Comparison of ENCODE assay signal across 8 cellular contexts in genomic region chr15:64897345-64897985, GRCh38. TPM values are rescaled to one million over a fixed set of nuclear protein-coding genes. Genes with fewer than 3 reads are reported as not detected.
A peak's percentile ranks its signal among the peaks of the same experiment; 100 is the strongest.
DNase-seq lines count a peak whose midpoint lies in the region; ATAC-seq lines count a peak whose summit lies in the region.

No MANE protein-coding gene starts in this region.

- no peak overlapping the region for H3K4me3 ChIP-seq in right cardiac atrium (ENCODE audit: low read length)

- H3K27me3 Mint-ChIP-seq in IgD-negative memory B cell = no peaks in the 10 kb centered on the region
- H3K27me3 Mint-ChIP-seq in activated naive CD8-positive, alpha-beta T cell = no peaks in the 10 kb centered on the region

- H3K4me1 ChIP-seq in right cardiac atrium (ENCODE audit: control insufficient read depth, insufficient read depth, low read length) = peaks cover 19% of the 10 kb centered on the region

- peak overlapping the region; percentile 95 for H3K27ac ChIP-seq in right cardiac atrium (ENCODE audit: low read length)

- peaks cover 0 to 3% (median 3%) of the 10 kb centered on the region in 3 donors for H3K9me3 Mint-ChIP-seq in IgD-negative memory B cell
- H3K9me3 Mint-ChIP-seq in activated naive CD8-positive, alpha-beta T cell (ENCODE audit: low read depth) = no peaks in the 10 kb centered on the region
- peaks cover 5% of the 10 kb centered on the region for H3K9me3 Mint-ChIP-seq in stimulated activated effector memory CD8-positive, alpha-beta T cell treated with anti-CD3 and anti-CD28 coated beads, Interleukin-12 subunit alpha, Interleukin-12 subunit beta, amount 100 ng/mL, for 72 hours

- DNase-seq in right cardiac atrium = peak; percentile 88
- DNase-seq in stimulated activated effector memory CD8-positive, alpha-beta T cell treated with anti-CD3 and anti-CD28 coated beads, Interleukin-12 subunit alpha, Interleukin-12 subunit beta, amount 100 ng/mL, for 72 hours (ENCODE audit: low spot score in 2 of 2) = no peak
- DNase-seq in activated CD4-positive, alpha-beta T cell treated with anti-CD3 and anti-CD28 coated beads for 4 hours = no peak

- H3K36me3 Mint-ChIP-seq in IgD-negative memory B cell = peaks cover 2% of the 10 kb centered on the region
- peaks cover 2% of the 10 kb centered on the region for H3K36me3 Mint-ChIP-seq in activated naive CD8-positive, alpha-beta T cell
- peaks cover 23% of the 10 kb centered on the region for H3K36me3 Mint-ChIP-seq in stimulated activated effector memory CD8-positive, alpha-beta T cell treated with anti-CD3 and anti-CD28 coated beads, Interleukin-12 subunit alpha, Interleukin-12 subunit beta, amount 100 ng/mL, for 72 hours

- H3K4me3 Mint-ChIP-seq in IgD-negative memory B cell = peak overlapping the region in 1 of 4 donors; percentile 6
- no peak overlapping the region for H3K4me3 Mint-ChIP-seq in activated naive CD8-positive, alpha-beta T cell
- H3K4me3 Mint-ChIP-seq in stimulated activated effector memory CD8-positive, alpha-beta T cell treated with anti-CD3 and anti-CD28 coated beads, Interleukin-12 subunit alpha, Interleukin-12 subunit beta, amount 100 ng/mL, for 72 hours = no peak overlapping the region

- peaks cover 37 to 46% (median 43%) of the 10 kb centered on the region in 3 donors for H3K4me1 Mint-ChIP-seq in IgD-negative memory B cell
- peaks cover 51% of the 10 kb centered on the region for H3K4me1 Mint-ChIP-seq in activated naive CD8-positive, alpha-beta T cell (ENCODE audit: low read depth)
- H3K4me1 Mint-ChIP-seq in stimulated activated effector memory CD8-positive, alpha-beta T cell treated with anti-CD3 and anti-CD28 coated beads, Interleukin-12 subunit alpha, Interleukin-12 subunit beta, amount 100 ng/mL, for 72 hours = peaks cover 66% of the 10 kb centered on the region

- no peaks in the 10 kb centered on the region for H3K27me3 ChIP-seq in right cardiac atrium (ENCODE audit: control insufficient read depth, insufficient read depth)

- H3K27ac Mint-ChIP-seq in IgD-negative memory B cell = peak overlapping the region; percentile 6 to 60 (median 47)
- H3K27ac Mint-ChIP-seq in activated naive CD8-positive, alpha-beta T cell = peak overlapping the region; percentile 98
- peak overlapping the region; percentile 99 for H3K27ac Mint-ChIP-seq in stimulated activated effector memory CD8-positive, alpha-beta T cell treated with anti-CD3 and anti-CD28 coated beads, Interleukin-12 subunit alpha, Interleukin-12 subunit beta, amount 100 ng/mL, for 72 hours

- intact Hi-C loops in right cardiac atrium (cut with DNase I) = loop anchor here (5.0 to 10.0 kb wide), 2 partner anchors 53 to 55 kb away; partner anchors contain the start of gene PLEKHO2 (in 4 of the 4)

- WGBS in right cardiac atrium = 11% methylated on average over 6 of the region's 6 CpGs

- no peaks in the 10 kb centered on the region for H3K9me3 ChIP-seq in right cardiac atrium (ENCODE audit: control insufficient read depth, low read length)

- ATAC-seq in right cardiac atrium (peak; percentile 67 to 77), GM18517 (IDR thresholded peaks at IDR 0.05; ENCODE audit: unreplicated experiment) (no peak), GM18873 (IDR thresholded peaks at IDR 0.05; ENCODE audit: low FRiP score, unreplicated experiment) (no peak)
- ATAC-seq in stimulated activated effector memory CD8-positive, alpha-beta T cell treated with anti-CD3 and anti-CD28 coated beads, Interleukin-12 subunit alpha, Interleukin-12 subunit beta, amount 100 ng/mL, for 72 hours = no peak
- no peak for ATAC-seq in activated CD4-positive, CD25-positive, alpha-beta regulatory T cell treated with anti-CD3 and anti-CD28 coated beads, Interleukin-2, amount 50 U/mL, for 24 hours

RNA-seq across cellular contexts. Expression of gene ANKDD1A, which starts 14.2 kb away (rescaled TPM):
- polyA plus RNA-seq in IgD-negative memory B cell = 3.4 TPM
- total RNA-seq in right cardiac atrium = 1 to 10 TPM; 3.0 to 6.0 (median 3.8) TPM
- 2.1 TPM for polyA plus RNA-seq in right cardiac atrium

RNA-seq across cellular contexts. Expression of gene PLEKHO2, which starts 55.8 kb away (rescaled TPM):
- 45.1 TPM for polyA plus RNA-seq in IgD-negative memory B cell
- 10 to 100 TPM; 11.6 to 22.3 (median 13.8) TPM for total RNA-seq in right cardiac atrium
- 11.7 TPM for polyA plus RNA-seq in right cardiac atrium

Comparison
In these comparisons a context has a peak if more than half of its experiments do, and no peak if none do; other contexts are left out.
1. H3K27ac Mint-ChIP-seq: peak in every context shown above with its lines; median percentile 99 in stimulated activated effector memory CD8-positive, alpha-beta T cell treated with anti-CD3 and anti-CD28 coated beads, Interleukin-12 subunit alpha, Interleukin-12 subunit beta, amount 100 ng/mL, for 72 hours; 98 in activated naive CD8-positive, alpha-beta T cell; 47 in IgD-negative memory B cell.
2. ATAC-seq: peak in right cardiac atrium (2 of 2); none in stimulated activated effector memory CD8-positive, alpha-beta T cell treated with anti-CD3 and anti-CD28 coated beads, Interleukin-12 subunit alpha, Interleukin-12 subunit beta, amount 100 ng/mL, for 72 hours (single experiment), activated CD4-positive, CD25-positive, alpha-beta regulatory T cell treated with anti-CD3 and anti-CD28 coated beads, Interleukin-2, amount 50 U/mL, for 24 hours (0 of 2), GM18517 (single experiment) and GM18873 (single experiment).
3. DNase-seq: peak in right cardiac atrium (3 of 3); none in stimulated activated effector memory CD8-positive, alpha-beta T cell treated with anti-CD3 and anti-CD28 coated beads, Interleukin-12 subunit alpha, Interleukin-12 subunit beta, amount 100 ng/mL, for 72 hours (0 of 2) and activated CD4-positive, alpha-beta T cell treated with anti-CD3 and anti-CD28 coated beads for 4 hours (0 of 2).